Comparison of ENCODE assay signal across 24 cellular contexts in the genomic region with DNA sequence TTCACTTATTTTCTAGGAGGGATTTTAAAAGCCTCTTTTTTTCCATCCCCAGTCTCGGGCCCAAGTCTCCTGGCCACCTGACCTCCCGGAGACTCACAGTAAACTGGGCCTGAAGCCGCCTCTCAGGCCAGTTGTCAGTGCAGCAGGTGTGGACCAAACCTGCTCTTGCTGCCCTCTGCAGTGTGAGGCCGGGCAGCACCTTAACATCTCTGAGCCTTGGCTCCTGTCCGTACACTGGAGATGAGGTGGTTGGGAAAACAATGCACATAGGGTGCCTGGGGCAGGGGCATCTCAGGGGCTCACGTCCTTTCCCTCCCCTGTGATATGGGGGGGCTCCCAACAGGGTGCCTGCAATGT. TPM values are rescaled to one million over a fixed set of nuclear protein-coding genes. Genes with fewer than 3 reads are reported as not detected.
"Had no signal": no experiment of that assay in that cellular context is flagged by ENCODE, and none has a peak within 500 bp of the region (broad histone marks: within the 10 kb centered on the region; RNA-seq: fewer than 3 reads in every experiment).

No MANE protein-coding gene starts in this region.

- H3K9ac ChIP-seq: parathyroid adenoma had no signal

- H3K36me3 Mint-ChIP-seq: natural killer cell treated with Interleukin-12 subunit alpha and Interleukin-12 subunit beta and Interleukin-15 and Interleukin-18, amount 100 ng/mL, for 72 hours; stimulated activated memory B cell treated with anti-CD40 and anti-IgM and Interleukin-4, amounts not matched to agents 10 μg/mL and 1 μg/mL and 100 μg/mL, for 72 hours had no signal

- H3K4me1 Mint-ChIP-seq: stimulated activated memory B cell treated with anti-CD40 and anti-IgM and Interleukin-4, amounts not matched to agents 10 μg/mL and 1 μg/mL and 100 μg/mL, for 72 hours had no signal

- H3K27ac Mint-ChIP-seq: dendritic cell treated with granulocyte-macrophage colony-stimulating factor and Interleukin-4, amounts not matched to agents 40 ng/mL and 50 ng/mL, for 4 days; effector memory CD8-positive, alpha-beta T cell; natural killer cell treated with Interleukin-12 subunit alpha and Interleukin-12 subunit beta and Interleukin-15 and Interleukin-18, amount 100 ng/mL, for 72 hours; stimulated activated memory B cell treated with anti-CD40 and anti-IgM and Interleukin-4, amounts not matched to agents 10 μg/mL and 1 μg/mL and 100 μg/mL, for 72 hours; stimulated activated naive CD8-positive, alpha-beta T cell treated with anti-CD3 and anti-CD28 coated beads, Interleukin-15, Interleukin-2, amounts not matched to agents 100 ng/mL and 50 ng/mL, for 24 hours had no signal

- ATAC-seq: effector memory CD8-positive, alpha-beta T cell; gastroesophageal sphincter; left colon; left ventricle myocardium superior; sciatic nerve; stimulated activated memory B cell treated with anti-CD40 and anti-IgM and Interleukin-4, amounts not matched to agents 10 μg/mL and 1 μg/mL and 100 μg/mL, for 72 hours; upper lobe of right lung had no signal

- H3K4me3 Mint-ChIP-seq: dendritic cell treated with granulocyte-macrophage colony-stimulating factor and Interleukin-4, amounts not matched to agents 40 ng/mL and 50 ng/mL, for 4 days; effector memory CD8-positive, alpha-beta T cell; natural killer cell treated with Interleukin-12 subunit alpha and Interleukin-12 subunit beta and Interleukin-15 and Interleukin-18, amount 100 ng/mL, for 72 hours; stimulated activated memory B cell treated with anti-CD40 and anti-IgM and Interleukin-4, amounts not matched to agents 10 μg/mL and 1 μg/mL and 100 μg/mL, for 72 hours; stimulated activated naive CD8-positive, alpha-beta T cell treated with anti-CD3 and anti-CD28 coated beads, Interleukin-15, Interleukin-2, amounts not matched to agents 100 ng/mL and 50 ng/mL, for 24 hours had no signal

- H3K27me3 Mint-ChIP-seq: stimulated activated naive CD8-positive, alpha-beta T cell treated with anti-CD3 and anti-CD28 coated beads, Interleukin-15, Interleukin-2, amounts not matched to agents 100 ng/mL and 50 ng/mL, for 24 hours had no signal

- H3K4me3 ChIP-seq: esophagus squamous epithelium, gastroesophageal sphincter, lung, prostate gland, spleen, tibial artery, upper lobe of right lung, vagina had no signal

- H3K9me3 ChIP-seq: esophagus squamous epithelium, gastroesophageal sphincter, prostate gland, spleen, tibial artery, upper lobe of right lung, vagina had no signal

- H3K4me1 ChIP-seq: esophagus squamous epithelium, gastroesophageal sphincter, parathyroid adenoma, prostate gland, spleen, tibial artery, upper lobe of right lung, vagina had no signal

- H3K9me3 Mint-ChIP-seq: dendritic cell treated with granulocyte-macrophage colony-stimulating factor and Interleukin-4, amounts not matched to agents 40 ng/mL and 50 ng/mL, for 4 days; effector memory CD8-positive, alpha-beta T cell; natural killer cell treated with Interleukin-12 subunit alpha and Interleukin-12 subunit beta and Interleukin-15 and Interleukin-18, amount 100 ng/mL, for 72 hours; stimulated activated memory B cell treated with anti-CD40 and anti-IgM and Interleukin-4, amounts not matched to agents 10 μg/mL and 1 μg/mL and 100 μg/mL, for 72 hours; stimulated activated naive CD8-positive, alpha-beta T cell treated with anti-CD3 and anti-CD28 coated beads, Interleukin-15, Interleukin-2, amounts not matched to agents 100 ng/mL and 50 ng/mL, for 24 hours had no signal

- H3K27ac ChIP-seq: esophagus squamous epithelium, gastroesophageal sphincter, parathyroid adenoma, prostate gland, spleen, tibial artery, upper lobe of right lung, vagina had no signal

- H3K27me3 ChIP-seq: vagina had no signal

- H3K36me3 ChIP-seq: esophagus squamous epithelium, gastroesophageal sphincter, prostate gland, spleen, tibial artery, upper lobe of right lung, vagina had no signal

- DNase-seq: effector memory CD8-positive, alpha-beta T cell; esophagus squamous epithelium; foreskin fibroblast; left colon; left ventricle myocardium superior; mesenchymal stem cell; midbrain; spleen; stimulated activated CD4-positive, alpha-beta T cell treated with anti-CD3 and anti-CD28 coated beads, Interleukin-15, amount 100 ng/mL, for 24 hours; stimulated activated CD4-positive, alpha-beta T cell treated with anti-CD3 and anti-CD28 coated beads, Interleukin-1b, Interleukin-23, amount 100 ng/mL, for 48 hours; stimulated activated CD4-positive, alpha-beta T cell treated with anti-CD3 and anti-CD28 coated beads, Interleukin-4, amount 100 ng/mL, for 24 hours; tibial artery; upper lobe of right lung had no signal

RNA-seq across cellular contexts. Expression of a gene that starts 45.1 kb away (rescaled TPM):
- total RNA-seq: renal cortical epithelial cell had no signal
